28 cellular contexts compared by ENCODE assay signal in genomic region chr9:11038366-11038765, GRCh38.
"Had no signal": no experiment of that assay in that cellular context is flagged by ENCODE, and none has a peak within 500 bp of the region (broad histone marks: within the 10 kb centered on the region; RNA-seq: fewer than 3 reads in every experiment).

No MANE protein-coding gene starts in this region.

- H3K4me3 Mint-ChIP-seq: activated CD4-positive, alpha-beta memory T cell treated with anti-CD3 and anti-CD28 coated beads, Interleukin-2, amount 10 ng/mL, durations not matched to agents 7 days and 5 days; activated CD4-positive, alpha-beta T cell treated with anti-CD3 and anti-CD28 coated beads, Interleukin-2, amount 10 ng/mL, durations not matched to agents 7 days and 5 days; activated naive CD8-positive, alpha-beta T cell; activated T-cell treated with anti-CD3 and anti-CD28 coated beads, Interleukin-2, amount 50 U/mL, for 24 hours; activated T-cell treated with anti-CD3 and anti-CD28 coated beads, Interleukin-2, amount 50 U/mL, for 72 hours; central memory CD8-positive, alpha-beta T cell; dendritic cell treated with granulocyte-macrophage colony-stimulating factor and Interleukin-4, amounts not matched to agents 40 ng/mL and 50 ng/mL, for 4 days had no signal

- H3K27ac Mint-ChIP-seq: activated CD4-positive, alpha-beta memory T cell treated with anti-CD3 and anti-CD28 coated beads, Interleukin-2, amount 10 ng/mL, durations not matched to agents 7 days and 5 days; activated CD4-positive, alpha-beta T cell treated with anti-CD3 and anti-CD28 coated beads, Interleukin-2, amount 10 ng/mL, durations not matched to agents 7 days and 5 days; activated naive CD8-positive, alpha-beta T cell; activated T-cell treated with anti-CD3 and anti-CD28 coated beads, Interleukin-2, amount 50 U/mL, for 24 hours; activated T-cell treated with anti-CD3 and anti-CD28 coated beads, Interleukin-2, amount 50 U/mL, for 72 hours; dendritic cell treated with granulocyte-macrophage colony-stimulating factor and Interleukin-4, amounts not matched to agents 40 ng/mL and 50 ng/mL, for 4 days had no signal

- H3K4me3 ChIP-seq: coronary artery, dorsolateral prefrontal cortex, esophagus muscularis mucosa, gastrocnemius medialis, heart left ventricle had no signal

- H3K36me3 ChIP-seq: brain microvascular endothelial cell, esophagus muscularis mucosa, gastrocnemius medialis, heart left ventricle had no signal

- H3K4me1 ChIP-seq: esophagus muscularis mucosa, foreskin keratinocyte, gastrocnemius medialis, heart left ventricle had no signal

- H3K27me3 ChIP-seq: brain microvascular endothelial cell, dorsolateral prefrontal cortex, esophagus muscularis mucosa, foreskin keratinocyte, gastrocnemius medialis, heart left ventricle had no signal

- H3K36me3 Mint-ChIP-seq: activated naive CD8-positive, alpha-beta T cell had no signal

- DNase-seq: activated CD4-positive, alpha-beta memory T cell treated with anti-CD3 and anti-CD28 coated beads, Interleukin-2, amount 10 ng/mL, durations not matched to agents 7 days and 5 days; activated CD4-positive, alpha-beta T cell treated with anti-CD3 and anti-CD28 coated beads for 1 hour; activated CD4-positive, alpha-beta T cell treated with anti-CD3 and anti-CD28 coated beads for 4 hours; activated CD4-positive, alpha-beta T cell treated with anti-CD3 and anti-CD28 coated beads, Interleukin-2, amount 10 ng/mL, durations not matched to agents 7 days and 5 days; activated CD4-positive, alpha-beta T cell treated with anti-CD3 and anti-CD28 coated beads, Interleukin-2, amount 50 U/mL, for 4 hours; activated CD8-positive, alpha-beta memory T cell treated with anti-CD3 and anti-CD28 coated beads, Interleukin-2, amount 50 U/mL, for 48 hours; activated gamma-delta T cell treated with Interleukin-2 at 50 U/mL for 16 hours; activated naive CD4-positive, alpha-beta T cell treated with anti-CD3 and anti-CD28 coated beads, Interleukin-2, amount 50 U/mL, for 16 hours; activated naive CD4-positive, alpha-beta T cell treated with Interleukin-2 at 50 U/mL for 16 hours; activated T-cell treated with anti-CD3 and anti-CD28 coated beads for 4 hours; activated T-cell treated with anti-CD3 and anti-CD28 coated beads, Interleukin-2, amount 50 U/mL, for 24 hours; activated T-cell treated with anti-CD3 and anti-CD28 coated beads, Interleukin-2, amount 50 U/mL, for 72 hours; amniotic stem cell; anterior cingulate cortex; brain microvascular endothelial cell; dorsolateral prefrontal cortex; effector memory CD4-positive, alpha-beta T cell; erythroblast; foreskin keratinocyte; gastrocnemius medialis; glutamatergic neuron; heart left ventricle; T-helper 2 cell had no signal

- H3K27me3 Mint-ChIP-seq: activated CD4-positive, alpha-beta memory T cell treated with anti-CD3 and anti-CD28 coated beads, Interleukin-2, amount 10 ng/mL, durations not matched to agents 7 days and 5 days; activated CD4-positive, alpha-beta T cell treated with anti-CD3 and anti-CD28 coated beads, Interleukin-2, amount 10 ng/mL, durations not matched to agents 7 days and 5 days; activated naive CD8-positive, alpha-beta T cell; activated T-cell treated with anti-CD3 and anti-CD28 coated beads, Interleukin-2, amount 50 U/mL, for 24 hours; central memory CD8-positive, alpha-beta T cell; dendritic cell treated with granulocyte-macrophage colony-stimulating factor and Interleukin-4, amounts not matched to agents 40 ng/mL and 50 ng/mL, for 4 days had no signal

- H3K9me3 ChIP-seq: esophagus muscularis mucosa, gastrocnemius medialis, heart left ventricle had no signal

- H3K4me1 Mint-ChIP-seq: activated CD4-positive, alpha-beta memory T cell treated with anti-CD3 and anti-CD28 coated beads, Interleukin-2, amount 10 ng/mL, durations not matched to agents 7 days and 5 days; activated CD4-positive, alpha-beta T cell treated with anti-CD3 and anti-CD28 coated beads, Interleukin-2, amount 10 ng/mL, durations not matched to agents 7 days and 5 days; central memory CD8-positive, alpha-beta T cell had no signal

- H3K27ac ChIP-seq: brain microvascular endothelial cell, coronary artery, dorsolateral prefrontal cortex, esophagus muscularis mucosa, foreskin keratinocyte, gastrocnemius medialis, heart left ventricle had no signal
